31 cellular contexts compared by ENCODE assay signal in the genomic region with DNA sequence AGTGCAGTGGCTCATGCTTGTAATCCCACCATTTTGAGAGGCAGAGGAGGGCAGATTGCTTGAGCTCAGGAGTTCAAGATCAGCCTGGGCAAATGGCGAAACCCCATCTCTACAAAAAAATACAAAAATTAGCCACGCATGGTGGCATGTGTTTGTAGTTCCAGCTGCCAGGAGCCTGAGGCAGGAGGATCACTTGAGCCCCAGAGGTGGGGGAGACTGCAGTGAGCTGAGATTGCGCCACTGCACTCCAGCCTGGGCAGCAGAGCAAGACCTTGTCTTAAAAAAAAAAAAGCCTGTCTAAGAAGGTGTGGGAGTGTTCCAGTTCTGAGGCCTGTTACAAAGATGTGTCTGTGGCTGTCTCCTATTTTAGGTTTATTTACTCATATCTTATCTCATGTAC.
"Had no signal": no experiment of that assay in that cellular context is flagged by ENCODE, and none has a peak within 500 bp of the region (broad histone marks: within the 10 kb centered on the region; RNA-seq: fewer than 3 reads in every experiment).

No MANE protein-coding gene starts in this region.

- DNase-seq: activated CD4-positive, alpha-beta memory T cell treated with anti-CD3 and anti-CD28 coated beads, Interleukin-2, amount 10 ng/mL, durations not matched to agents 7 days and 5 days; activated CD4-positive, alpha-beta T cell treated with anti-CD3 and anti-CD28 coated beads for 36 hours; activated CD4-positive, alpha-beta T cell treated with anti-CD3 and anti-CD28 coated beads, Interleukin-2, amount 10 ng/mL, durations not matched to agents 7 days and 5 days; activated CD4-positive, alpha-beta T cell treated with anti-CD3 and anti-CD28 coated beads, Interleukin-2, amount 50 U/mL, for 4 hours; activated CD4-positive, CD25-positive, alpha-beta regulatory T cell; activated CD4-positive, CD25-positive, alpha-beta regulatory T cell treated with anti-CD3 and anti-CD28 coated beads, Interleukin-2, amount 50 U/mL, for 72 hours; activated CD8-positive, alpha-beta memory T cell treated with anti-CD3 and anti-CD28 coated beads, Interleukin-2, amount 50 U/mL, for 48 hours; activated gamma-delta T cell; activated naive CD4-positive, alpha-beta T cell; activated naive CD4-positive, alpha-beta T cell treated with anti-CD3 and anti-CD28 coated beads, Interleukin-2, amount 10 ng/mL, durations not matched to agents 7 days and 5 days; activated naive CD8-positive, alpha-beta T cell treated with anti-CD3 and anti-CD28 coated beads, Interleukin-2, amount 10 ng/mL, durations not matched to agents 7 days and 5 days; activated T-cell treated with anti-CD3 and anti-CD28 coated beads for 4 hours; activated T-cell treated with anti-CD3 and anti-CD28 coated beads, Interleukin-2, amount 50 U/mL, for 24 hours; activated T-cell treated with anti-CD3 and anti-CD28 coated beads, Interleukin-2, amount 50 U/mL, for 72 hours; amniotic stem cell; anterior cingulate cortex; brain microvascular endothelial cell; dorsolateral prefrontal cortex; effector memory CD4-positive, alpha-beta T cell; endodermal cell; erythroblast; foreskin fibroblast; head of caudate nucleus; T-helper 1 cell; T-helper 17 cell; T1000 had no signal

- FAIRE-seq: astrocyte, bronchial epithelial cell, frontal cortex had no signal

- H3K27ac ChIP-seq: brain microvascular endothelial cell, coronary artery, dorsolateral prefrontal cortex, esophagus muscularis mucosa had no signal

- H3K4me1 ChIP-seq: esophagus muscularis mucosa had no signal

- H3K9me3 ChIP-seq: esophagus muscularis mucosa had no signal

- H3K27me3 ChIP-seq: brain microvascular endothelial cell, dorsolateral prefrontal cortex, esophagus muscularis mucosa had no signal

- H3K4me3 ChIP-seq: coronary artery, dorsolateral prefrontal cortex, esophagus muscularis mucosa had no signal

- H3K36me3 ChIP-seq: brain microvascular endothelial cell had no signal
